ENCODE assay signal across 24 cellular contexts in the genomic region with DNA sequence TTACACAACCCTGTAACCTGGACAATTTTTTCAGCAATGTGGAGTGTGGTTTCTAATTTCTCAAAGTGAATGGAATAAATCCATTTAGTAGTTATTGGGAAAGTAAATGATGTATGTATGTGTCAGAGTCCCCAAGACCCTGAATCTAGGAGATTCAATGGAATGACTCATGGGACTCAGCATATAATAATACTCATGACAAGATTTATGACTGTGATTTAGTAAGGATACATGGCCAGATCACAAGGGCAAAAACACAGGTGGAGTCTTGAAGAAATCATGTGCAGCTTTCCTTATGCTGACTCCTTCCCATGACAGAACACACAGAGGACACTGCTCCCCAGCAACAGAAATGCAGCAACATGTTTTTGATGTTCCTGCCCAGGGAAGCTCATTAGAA.
"Had no signal": no experiment of that assay in that cellular context is flagged by ENCODE, and none has a peak within 500 bp of the region (broad histone marks: within the 10 kb centered on the region; RNA-seq: fewer than 3 reads in every experiment).

No MANE protein-coding gene starts in this region.

- H3K4me1 ChIP-seq: testis had no signal

- H3K9me3 ChIP-seq: neutrophil, ovary, testis had no signal

- H3K27ac ChIP-seq: cardiac muscle cell, neutrophil, ovary, testis had no signal

- H3K4me3 ChIP-seq: cardiac muscle cell, ovary, testis had no signal

- H3K36me3 ChIP-seq: cardiac muscle cell, neutrophil, ovary had no signal

- ATAC-seq: sciatic nerve; stimulated activated naive B cell treated with anti-CD40 and anti-IgM and Interleukin-4, amounts not matched to agents 10 μg/mL and 1 μg/mL and 100 μg/mL, for 72 hours; T-helper 17 cell had no signal

- DNase-seq: activated CD4-positive, alpha-beta memory T cell treated with anti-CD3 and anti-CD28 coated beads for 36 hours; activated CD4-positive, alpha-beta T cell treated with anti-CD3 and anti-CD28 coated beads for 4 hours; activated CD4-positive, CD25-positive, alpha-beta regulatory T cell; activated effector memory CD4-positive, alpha-beta T cell treated with Interleukin-2 at 50 U/mL for 16 hours; activated naive CD4-positive, alpha-beta T cell treated with anti-CD3 and anti-CD28 coated beads for 36 hours; activated naive CD8-positive, alpha-beta T cell treated with anti-CD3 and anti-CD28 coated beads, Interleukin-2, amount 10 ng/mL, durations not matched to agents 7 days and 5 days; activated T-cell treated with anti-CD3 and anti-CD28 coated beads, Interleukin-2, amount 50 U/mL, for 48 hours; amygdala; erythroblast; foreskin fibroblast; immature natural killer cell; kidney glomerular epithelial cell; ovary; small intestine; stimulated activated CD4-positive, alpha-beta T cell treated with anti-CD3 and anti-CD28 coated beads, Interleukin-15, amount 100 ng/mL, for 24 hours; stimulated activated CD8-positive, alpha-beta memory T cell treated with anti-CD3 and anti-CD28 coated beads, Interleukin-4, amount 100 ng/mL, for 48 hours; stimulated activated naive B cell treated with anti-CD40 and anti-IgM and Interleukin-4, amounts not matched to agents 10 μg/mL and 1 μg/mL and 100 μg/mL, for 72 hours; SW 1271; T-helper 17 cell; testis; trophoblast cell had no signal

- FAIRE-seq: small intestine had no signal

- H3K27me3 ChIP-seq: cardiac muscle cell, neutrophil, ovary, testis had no signal
